Comparison of ENCODE assay signal across 8 cellular contexts in genomic region chr20:2101935-2102584, GRCh38. TPM values are rescaled to one million over a fixed set of nuclear protein-coding genes. Genes with fewer than 3 reads are reported as not detected.
A peak's percentile ranks its signal among the peaks of the same experiment; 100 is the strongest.
DNase-seq lines count a peak whose midpoint lies in the region; ATAC-seq and TF ChIP-seq lines count a peak whose summit lies in the region.

No MANE protein-coding gene starts in this region.

- H3K18ac ChIP-seq in trophoblast cell (ENCODE audit: low read length) = peak overlapping the region; percentile 57

- peak overlapping the region; percentile 98 for H2BK5ac ChIP-seq in trophoblast cell (ENCODE audit: low read depth, low read length, poor library complexity)

- DNase-seq in GM13977 (ENCODE audit: low spot score) (peak; percentile 96), NCI-H1436 (lab: John Stamatoyannopoulos, UW) (peak; percentile 88), SW 1271 (lab: John Stamatoyannopoulos, UW) (peak; percentile 83 to 92), adipocyte (ENCODE audit: low read depth) (peak; percentile 97), cardiac muscle cell (ENCODE audit: low read depth in 1 of 2, low spot score in 1 of 2) (peak; percentile 94 to 96), trophoblast cell (peak; percentile 87 to 96), tibial nerve (ENCODE audit: low spot score in 2 of 2) (peak; percentile 84 to 88)

- TF ChIP-seq POLR2A in tibial nerve (IDR thresholded peaks at IDR 0.05) = peak in 1 of 2 donors; percentile 39

- no peak overlapping the region for H3K23ac ChIP-seq in trophoblast cell (ENCODE audit: low read length)

- peaks cover 6% of the 10 kb centered on the region for H3K36me3 ChIP-seq in adipocyte (ENCODE audit: control insufficient read depth, insufficient read depth, low read length, severe bottlenecking)
- H3K36me3 ChIP-seq in cardiac muscle cell = peaks cover 3% of the 10 kb centered on the region
- peaks cover 0 to 8% of the 10 kb centered on the region in 2 experiments for H3K36me3 ChIP-seq in trophoblast cell (ENCODE audit: control insufficient read depth in 1 of 2, insufficient read depth in 2 of 2, low read length in 2 of 2)
- peaks cover 0 to under 1% (median 0%) of the 10 kb centered on the region in 3 donors for H3K36me3 ChIP-seq in tibial nerve

- peaks cover 19% of the 10 kb centered on the region for H3K79me1 ChIP-seq in trophoblast cell (ENCODE audit: low read length)

- H2AK5ac ChIP-seq in trophoblast cell (ENCODE audit: low read length) = no peak overlapping the region

- H2AFZ ChIP-seq in trophoblast cell (ENCODE audit: insufficient read depth, low read length, poor library complexity) = peak overlapping the region; percentile 77

- peak overlapping the region; percentile 48 for H2BK12ac ChIP-seq in trophoblast cell (ENCODE audit: low read length)

- H3K14ac ChIP-seq in trophoblast cell (ENCODE audit: low read length) = peak overlapping the region; percentile 96

- H3K9me3 ChIP-seq in adipocyte (ENCODE audit: control insufficient read depth, low read length) (no peaks in the 10 kb centered on the region), cardiac muscle cell (ENCODE audit: low read depth) (no peaks in the 10 kb centered on the region), trophoblast cell (ENCODE audit: insufficient read depth, low read depth, low read length) (no peaks in the 10 kb centered on the region), tibial nerve (no peaks in the 10 kb centered on the region)

- H3K27ac ChIP-seq in cardiac muscle cell = peak overlapping the region; percentile 99
- peak overlapping the region; percentile 98 for H3K27ac ChIP-seq in trophoblast cell (ENCODE audit: low read depth, low read length)
- H3K27ac ChIP-seq in tibial nerve = peak overlapping the region; percentile 94 to 99 (median 98)

- TF ChIP-seq EP300 in tibial nerve (IDR thresholded peaks at IDR 0.05) = peak in 1 of 2 donors; percentile 6

- peak overlapping the region; percentile 82 for H3K4ac ChIP-seq in trophoblast cell (ENCODE audit: low read depth, low read length)

- in situ Hi-C loops in GM13977 (cut with MboI; ENCODE audit: low pct_unique_long_range_greater_than_20kb, low sequenced_read_pairs, unreplicated experiment) = no loop called here

- H3K27me3 ChIP-seq in adipocyte (replicated peaks; ENCODE audit: control insufficient read depth, insufficient read depth, low read length) = no peaks in the 10 kb centered on the region
- peaks cover 5% of the 10 kb centered on the region for H3K27me3 ChIP-seq in cardiac muscle cell
- no peaks in the 10 kb centered on the region for H3K27me3 ChIP-seq in trophoblast cell (ENCODE audit: insufficient read depth, low read length)
- H3K27me3 ChIP-seq in tibial nerve = no peaks in the 10 kb centered on the region

- peaks cover 20% of the 10 kb centered on the region for H3K4me1 ChIP-seq in adipocyte (ENCODE audit: control insufficient read depth, insufficient read depth, low read length)
- H3K4me1 ChIP-seq in cardiac muscle cell (ENCODE audit: low read depth) = peaks cover 12% of the 10 kb centered on the region
- H3K4me1 ChIP-seq in trophoblast cell (ENCODE audit: control insufficient read depth in 1 of 2, insufficient read depth in 2 of 2, low read length in 2 of 2) = peaks cover 0 to 19% of the 10 kb centered on the region in 2 experiments
- peaks cover 0 to 50% (median 32%) of the 10 kb centered on the region in 4 donors for H3K4me1 ChIP-seq in tibial nerve

- H2BK120ac ChIP-seq in trophoblast cell (ENCODE audit: insufficient read depth, low read length, poor library complexity) = peak overlapping the region; percentile 97

- no CpG with 5 or more reads among the region's 57 CpGs for WGBS in trophoblast cell (ENCODE audit: extremely low coverage, insufficient coverage, insufficient read length)
- 2 to 6% methylated on average over 19 to 57 of the region's 57 CpGs for WGBS in tibial nerve, 2 donors

- ATAC-seq in HG02852 (IDR thresholded peaks at IDR 0.05; ENCODE audit: unreplicated experiment) = peak; percentile 77

- peak overlapping the region; percentile 93 for H3K4me3 ChIP-seq in adipocyte (ENCODE audit: low read length)
- peak overlapping the region; percentile 91 for H3K4me3 ChIP-seq in cardiac muscle cell
- peak overlapping the region; percentile 89 for H3K4me3 ChIP-seq in trophoblast cell (ENCODE audit: low read depth, low read length)
- peak overlapping the region; percentile 76 to 96 (median 89) for H3K4me3 ChIP-seq in tibial nerve

- H3K9ac ChIP-seq in adipocyte (ENCODE audit: low read length) = peak overlapping the region; percentile 94
- peak overlapping the region; percentile 95 for H3K9ac ChIP-seq in trophoblast cell (ENCODE audit: low read length)

- TF ChIP-seq CTCF in GM13977 (IDR thresholded peaks at IDR 0.05; ENCODE audit: extremely low read depth, insufficient read depth, missing control alignments) (no peak), cardiac muscle cell (IDR thresholded peaks at IDR 0.05; ENCODE audit: low read depth, low read length) (no peak), tibial nerve (IDR thresholded peaks at IDR 0.05) (peak in 2 of 5 experiments; percentile 68 to 77)

- H4K12ac ChIP-seq in trophoblast cell (ENCODE audit: low read depth, low read length) = peak overlapping the region; percentile 71

- H4K91ac ChIP-seq in trophoblast cell (ENCODE audit: low read depth, low read length) = peak overlapping the region; percentile 93

- peak overlapping the region; percentile 80 for H4K8ac ChIP-seq in trophoblast cell (ENCODE audit: low read depth, low read length)

- H3K79me2 ChIP-seq in trophoblast cell (ENCODE audit: control insufficient read depth, insufficient read depth, low read length, poor library complexity) = peaks cover 24% of the 10 kb centered on the region

- H3K4me2 ChIP-seq in trophoblast cell (ENCODE audit: low read length) = peak overlapping the region; percentile 78

RNA-seq across cellular contexts. Expression of gene STK35, which starts 0.4 kb away (rescaled TPM):
- total RNA-seq in cardiac muscle cell (21.4 and 21.6 TPM in 2 replicates), tibial nerve (10 to 100 TPM; 13.3 to 26.1 (median 20.5) TPM)
- 10.0 and 10.8 TPM in 2 replicates for polyA plus RNA-seq in cardiac muscle cell
- 19.0 and 19.9 TPM in 2 replicates for polyA plus RNA-seq in trophoblast cell (2013)

Comparison
In these comparisons a context has a peak if more than half of its experiments do, and no peak if none do; other contexts are left out.
1. Peak in every context shown above with its lines: DNase-seq, ATAC-seq, H3K4me3 ChIP-seq and H3K27ac ChIP-seq.